24 cellular contexts compared by ENCODE assay signal in the genomic region with DNA sequence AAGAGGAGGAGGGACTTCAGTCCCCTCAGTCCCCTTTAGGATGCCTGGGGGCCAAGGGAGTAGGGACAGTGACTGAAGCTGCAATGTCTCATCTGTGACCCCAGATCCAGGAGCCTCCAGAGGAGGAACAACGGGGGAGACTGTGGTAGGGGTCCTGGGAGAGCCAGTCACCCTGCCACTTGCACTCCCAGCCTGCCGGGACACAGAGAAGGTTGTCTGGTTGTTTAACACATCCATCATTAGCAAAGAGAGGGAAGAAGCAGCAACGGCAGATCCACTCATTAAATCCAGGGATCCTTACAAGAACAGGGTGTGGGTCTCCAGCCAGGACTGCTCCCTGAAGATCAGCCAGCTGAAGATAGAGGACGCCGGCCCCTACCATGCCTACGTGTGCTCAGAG. TPM values are rescaled to one million over a fixed set of nuclear protein-coding genes. Genes with fewer than 3 reads are reported as not detected.
DNase-seq lines count a peak whose midpoint lies in the region; ATAC-seq and TF ChIP-seq lines count a peak whose summit lies in the region.
"Had no signal": no experiment of that assay in that cellular context is flagged by ENCODE, and none has a peak within 500 bp of the region (broad histone marks: within the 10 kb centered on the region; RNA-seq: fewer than 3 reads in every experiment).

No MANE protein-coding gene starts in this region.

- H3K27ac Mint-ChIP-seq in activated naive CD8-positive, alpha-beta T cell, result peak overlapping the region; percentile 72
- H3K27ac Mint-ChIP-seq in activated naive CD8-positive, alpha-beta T cell treated with anti-CD3 and anti-CD28 coated beads for 36 hours, result no peak overlapping the region
- H3K27ac Mint-ChIP-seq in Calu3 (ENCODE audit: unreplicated experiment), result peak overlapping the region; percentile 51
- H3K27ac Mint-ChIP-seq in stimulated activated memory B cell treated with anti-CD40 and anti-IgM and Interleukin-4, amounts not matched to agents 10 μg/mL and 1 μg/mL and 100 μg/mL, for 72 hours, result peak overlapping the region; percentile 73
- H3K27ac Mint-ChIP-seq: HFFc6 had no signal

- no peaks in the 10 kb centered on the region for H3K36me3 ChIP-seq in esophagus muscularis mucosa
- H3K36me3 ChIP-seq: BE2C, MG63 had no signal

- TF ChIP-seq POLR2A in esophagus muscularis mucosa (IDR thresholded peaks at IDR 0.05; ENCODE audit: low read depth), result no peak

- H3K27me3 Mint-ChIP-seq in activated naive CD8-positive, alpha-beta T cell, result no peaks in the 10 kb centered on the region
- no peaks in the 10 kb centered on the region for H3K27me3 Mint-ChIP-seq in activated naive CD8-positive, alpha-beta T cell treated with anti-CD3 and anti-CD28 coated beads for 36 hours
- no peaks in the 10 kb centered on the region for H3K27me3 Mint-ChIP-seq in Calu3 (ENCODE audit: unreplicated experiment)
- H3K27me3 Mint-ChIP-seq in stimulated activated memory B cell treated with anti-CD40 and anti-IgM and Interleukin-4, amounts not matched to agents 10 μg/mL and 1 μg/mL and 100 μg/mL, for 72 hours, result no peaks in the 10 kb centered on the region

- ATAC-seq in stimulated activated memory B cell treated with anti-CD40 and anti-IgM and Interleukin-4, amounts not matched to agents 10 μg/mL and 1 μg/mL and 100 μg/mL, for 72 hours, result no peak
- no peak for ATAC-seq in HG03025 (IDR thresholded peaks at IDR 0.05; ENCODE audit: low FRiP score, unreplicated experiment)
- no peak for ATAC-seq in GM18909 (IDR thresholded peaks at IDR 0.05; ENCODE audit: poor library complexity, unreplicated experiment)
- ATAC-seq in HG02840 (IDR thresholded peaks at IDR 0.05; ENCODE audit: low FRiP score, unreplicated experiment), result no peak
- ATAC-seq: Right ventricle myocardium inferior had no signal

- H3K4me1 Mint-ChIP-seq in activated naive CD8-positive, alpha-beta T cell (ENCODE audit: low read depth), result peaks cover 50% of the 10 kb centered on the region
- peaks cover 41% of the 10 kb centered on the region for H3K4me1 Mint-ChIP-seq in activated naive CD8-positive, alpha-beta T cell treated with anti-CD3 and anti-CD28 coated beads for 36 hours
- H3K4me1 Mint-ChIP-seq in Calu3 (ENCODE audit: low read depth, unreplicated experiment), result peaks cover 37% of the 10 kb centered on the region
- H3K4me1 Mint-ChIP-seq in stimulated activated memory B cell treated with anti-CD40 and anti-IgM and Interleukin-4, amounts not matched to agents 10 μg/mL and 1 μg/mL and 100 μg/mL, for 72 hours, result peaks cover 42% of the 10 kb centered on the region

- peaks cover 5% of the 10 kb centered on the region for H3K36me3 Mint-ChIP-seq in activated naive CD8-positive, alpha-beta T cell
- peaks cover 32% of the 10 kb centered on the region for H3K36me3 Mint-ChIP-seq in activated naive CD8-positive, alpha-beta T cell treated with anti-CD3 and anti-CD28 coated beads for 36 hours
- peaks cover 8% of the 10 kb centered on the region for H3K36me3 Mint-ChIP-seq in Calu3 (ENCODE audit: insufficient read depth, unreplicated experiment)
- H3K36me3 Mint-ChIP-seq in stimulated activated memory B cell treated with anti-CD40 and anti-IgM and Interleukin-4, amounts not matched to agents 10 μg/mL and 1 μg/mL and 100 μg/mL, for 72 hours, result peaks cover 78% of the 10 kb centered on the region

- H3K4me3 Mint-ChIP-seq in activated naive CD8-positive, alpha-beta T cell, result no peak overlapping the region
- no peak overlapping the region for H3K4me3 Mint-ChIP-seq in activated naive CD8-positive, alpha-beta T cell treated with anti-CD3 and anti-CD28 coated beads for 36 hours
- no peak overlapping the region for H3K4me3 Mint-ChIP-seq in Calu3 (ENCODE audit: low read depth, unreplicated experiment)
- H3K4me3 Mint-ChIP-seq in stimulated activated memory B cell treated with anti-CD40 and anti-IgM and Interleukin-4, amounts not matched to agents 10 μg/mL and 1 μg/mL and 100 μg/mL, for 72 hours, result no peak overlapping the region
- H3K4me3 Mint-ChIP-seq: H9, HFFc6 had no signal

- H3K9me3 ChIP-seq in esophagus muscularis mucosa, result no peaks in the 10 kb centered on the region
- H3K9me3 ChIP-seq: BE2C, MG63 had no signal

- H3K27me3 ChIP-seq in esophagus muscularis mucosa, result peaks cover 0 to 23% (median 0%) of the 10 kb centered on the region in 4 donors
- H3K27me3 ChIP-seq: BE2C had no signal

- intact Hi-C loops in Calu3 (cut with micrococcal nuclease; ENCODE audit: unreplicated experiment) (no loop called here), esophagus muscularis mucosa (cut with DNase I) (no loop called here)

- 73% methylated on average over 6 of the region's 6 CpGs for WGBS in esophagus muscularis mucosa

- no peaks in the 10 kb centered on the region for H3K4me1 ChIP-seq in esophagus muscularis mucosa
- H3K4me1 ChIP-seq: BE2C had no signal

- no peaks in the 10 kb centered on the region for H3K9me3 Mint-ChIP-seq in activated naive CD8-positive, alpha-beta T cell (ENCODE audit: low read depth)
- no peaks in the 10 kb centered on the region for H3K9me3 Mint-ChIP-seq in activated naive CD8-positive, alpha-beta T cell treated with anti-CD3 and anti-CD28 coated beads for 36 hours
- peaks cover 3% of the 10 kb centered on the region for H3K9me3 Mint-ChIP-seq in Calu3 (ENCODE audit: low read depth, unreplicated experiment)
- H3K9me3 Mint-ChIP-seq in stimulated activated memory B cell treated with anti-CD40 and anti-IgM and Interleukin-4, amounts not matched to agents 10 μg/mL and 1 μg/mL and 100 μg/mL, for 72 hours, result no peaks in the 10 kb centered on the region
- H3K9me3 Mint-ChIP-seq: H9, HFFc6 had no signal

- no TSS peak for BruUV-seq in Calu3 (replicated peaks; lab: Mats Ljungman, UMichigan)

- no peak overlapping the region for H3K4me3 ChIP-seq in esophagus muscularis mucosa
- H3K4me3 ChIP-seq: GM23248, K562, MG63 had no signal

- CTCF ChIA-PET in Calu3 (lab: Charles Lee), result no interaction called here

- TF ChIP-seq CTCF in Calu3 (IDR thresholded peaks at IDR 0.05; ENCODE audit: unreplicated experiment) (no peak), esophagus muscularis mucosa (IDR thresholded peaks at IDR 0.05) (no peak)

- no peak for DNase-seq in activated naive CD8-positive, alpha-beta T cell treated with anti-CD3 and anti-CD28 coated beads for 36 hours
- DNase-seq in Calu3, result no peak
- peak; percentile 62 for DNase-seq in esophagus muscularis mucosa (ENCODE audit: extremely low spot score)
- DNase-seq: BE2C, DMS153, GM23248, H9, HFFc6, MG63, NCI-H1417, NCI-H1694 treated with DMSO at 0.1 percent for 48 hours, NCI-H2081 treated with DMSO at 0.1 percent for 48 hours, NCI-H2171 treated with DMSO at 0.1 percent for 48 hours, NCI-H446, NCI-H526 treated with DMSO at 0.1 percent for 48 hours had no signal

- no peak overlapping the region for H3K27ac ChIP-seq in esophagus muscularis mucosa (replicated peaks in 1 of 4)
- H3K27ac ChIP-seq: GM23248 had no signal

- no peak for TF ChIP-seq EP300 in esophagus muscularis mucosa (IDR thresholded peaks at IDR 0.05)

RNA-seq across cellular contexts. Expression of gene LY9, which starts 18.3 kb away (rescaled TPM):
- 10 to 100 TPM; 28.3 to 29.0 TPM for total RNA-seq in activated naive CD8-positive, alpha-beta T cell treated with anti-CD3 and anti-CD28 coated beads for 36 hours
- total RNA-seq in Calu3 (2022), result not detected in 2 replicates
- under 1 TPM in 2 of 4 donors, not detected in 2; 0.26 to 0.66 TPM for total RNA-seq in esophagus muscularis mucosa
- total RNA-seq: G401, GM23248, H9, HFFc6, K562, LHCN-M2, Right ventricle myocardium inferior had no signal

RNA-seq across cellular contexts. Expression of gene CD244, which starts 48.4 kb away (rescaled TPM):
- total RNA-seq in activated naive CD8-positive, alpha-beta T cell treated with anti-CD3 and anti-CD28 coated beads for 36 hours, result under 1 TPM; 0.28 to 0.37 TPM
- total RNA-seq in Calu3 (2022) (not detected in 2 replicates), esophagus muscularis mucosa (under 1 TPM in 3 of 4 donors, not detected in 1; 0.13 to 0.83 (median 0.34) TPM)
- total RNA-seq: G401, GM23248, H9, HFFc6, K562, LHCN-M2 had no signal

Comparison
In these comparisons a context has a peak if more than half of its experiments do, and no peak if none do; other contexts are left out.
1. RNA of gene LY9, which starts 18.3 kb away (total RNA-seq): 28.3 to 29.0 TPM in activated naive CD8-positive, alpha-beta T cell treated with anti-CD3 and anti-CD28 coated beads for 36 hours; 0.26 to 0.66 TPM in esophagus muscularis mucosa and not detected in Calu3; every median in the first group is over 10 times any median in the second.